In the genomic region with DNA sequence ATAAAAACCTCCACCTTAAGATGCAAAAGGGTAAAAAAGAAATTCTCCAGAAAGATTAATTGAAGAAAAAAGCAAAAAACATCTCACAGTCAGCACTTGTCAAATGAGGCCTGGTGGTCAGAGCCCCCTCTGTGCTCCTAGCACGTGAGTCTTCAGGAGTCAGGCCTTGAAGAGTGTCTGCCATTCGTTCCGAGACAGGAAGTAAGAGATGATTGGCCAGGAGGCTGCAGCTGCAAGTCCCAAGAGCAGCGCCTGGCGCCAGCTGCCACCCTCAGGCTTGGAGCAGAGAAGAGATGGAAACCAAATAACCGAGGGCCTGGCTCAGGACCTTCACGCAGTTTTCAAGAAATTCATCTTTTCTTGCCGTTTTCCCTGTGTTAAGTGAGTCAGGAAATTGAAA, we compare ENCODE assay signal across 13 cellular contexts.
DNase-seq lines count a peak whose midpoint lies in the region; ATAC-seq and TF ChIP-seq lines count a peak whose summit lies in the region.
"Had no signal": no experiment of that assay in that cellular context is flagged by ENCODE, and none has a peak within 500 bp of the region (broad histone marks: within the 10 kb centered on the region; RNA-seq: fewer than 3 reads in every experiment).

No MANE protein-coding gene starts in this region.

- no peak overlapping the region for H3K4me3 Mint-ChIP-seq in type B pancreatic cell

- H3K27ac Mint-ChIP-seq in type B pancreatic cell, result peak overlapping the region; percentile 18

- H3K36me3 Mint-ChIP-seq in type B pancreatic cell, result peaks cover 33% of the 10 kb centered on the region

- no peaks in the 10 kb centered on the region for H3K9me3 Mint-ChIP-seq in type B pancreatic cell

- DNase-seq in Right ventricle myocardium superior (peak; percentile 64), cardiac septum (ENCODE audit: low spot score) (no peak), anterior cingulate cortex (lab: John Stamatoyannopoulos, UW) (peak in 37 of 58 donors; percentile 12 to 82 (median 49)), iPS-NIHi7 (ENCODE audit: extremely low spot score) (peak; percentile 75), type B pancreatic cell (ENCODE audit: extremely low spot score, unreplicated experiment) (no peak)
- DNase-seq: activated CD4-positive, CD25-positive, alpha-beta regulatory T cell; activated effector memory CD4-positive, alpha-beta T cell treated with Interleukin-2 at 50 U/mL for 16 hours; GDM1; NCI-H774; stimulated activated naive CD8-positive, alpha-beta T cell treated with anti-CD3 and anti-CD28 coated beads, Interleukin-15, Interleukin-2, amounts not matched to agents 100 U/mL and 50 U/mL, for 24 hours had no signal

- H3K27me3 Mint-ChIP-seq in type B pancreatic cell, result no peaks in the 10 kb centered on the region

- TF ChIP-seq CTCF in type B pancreatic cell (conservative IDR thresholded peaks at IDR 0.05), result no peak

- peaks cover 26% of the 10 kb centered on the region for H3K4me1 Mint-ChIP-seq in type B pancreatic cell (ENCODE audit: unreplicated experiment)

- intact Hi-C loops in Right ventricle myocardium superior (cut with DNase I), result no loop called here
- intact Hi-C loops in cardiac septum (cut with DNase I), result no loop called here

- ATAC-seq in Right ventricle myocardium superior (ENCODE audit: poor library complexity), result peak; percentile 60
- ATAC-seq in HG02798 (IDR thresholded peaks at IDR 0.05; ENCODE audit: poor library complexity, unreplicated experiment), result no peak
- no peak for ATAC-seq in HG03457 (IDR thresholded peaks at IDR 0.05; ENCODE audit: unreplicated experiment)
- no peak for ATAC-seq in HG03442 (IDR thresholded peaks at IDR 0.05; ENCODE audit: unreplicated experiment)

Comparison
In these comparisons a context has a peak if more than half of its experiments do, and no peak if none do; other contexts are left out.
1. DNase-seq: peak in Right ventricle myocardium superior (single experiment), anterior cingulate cortex (37 of 58) and iPS-NIHi7 (single experiment); none in cardiac septum (single experiment) and type B pancreatic cell (single experiment).